Comparison of ENCODE assay signal across 19 cellular contexts in genomic region chr1:184639205-184639604, GRCh38.
DNase-seq lines count a peak whose midpoint lies in the region; ATAC-seq and TF ChIP-seq lines count a peak whose summit lies in the region.
"Had no signal": no experiment of that assay in that cellular context is flagged by ENCODE, and none has a peak within 500 bp of the region (broad histone marks: within the 10 kb centered on the region; RNA-seq: fewer than 3 reads in every experiment).

No MANE protein-coding gene starts in this region.

- H3K36me3 ChIP-seq in neuronal stem cell (replicated peaks in 1 of 2; ENCODE audit: control insufficient read depth in 2 of 2, insufficient read depth in 2 of 2, low read length in 2 of 2) (no peaks in the 10 kb centered on the region), tibial artery (no peaks in the 10 kb centered on the region), GM23338 (ENCODE audit: insufficient read depth) (no peaks in the 10 kb centered on the region)
- H3K36me3 ChIP-seq: BLaER1 treated with 17β-estradiol and CSF1 and Interleukin-3, amounts not matched to agents 10 nM and 100 nM had no signal

- H3K9ac ChIP-seq in neuronal stem cell (ENCODE audit: low read depth, low read length, poor library complexity): peak overlapping the region; percentile 3
- H3K9ac ChIP-seq: BLaER1 treated with 17β-estradiol and CSF1 and Interleukin-3, amounts not matched to agents 10 nM and 100 nM had no signal

- H3K27me3 ChIP-seq in neuronal stem cell (ENCODE audit: control insufficient read depth in 3 of 3, insufficient read depth in 3 of 3, low read depth in 1 of 3, low read length in 3 of 3) (no peaks in the 10 kb centered on the region), tibial artery (no peaks in the 10 kb centered on the region), GM23338 (ENCODE audit: insufficient read depth) (no peaks in the 10 kb centered on the region)
- H3K27me3 ChIP-seq: BLaER1 treated with 17β-estradiol and CSF1 and Interleukin-3, amounts not matched to agents 10 nM and 100 nM had no signal

- no peak overlapping the region for H2BK120ac ChIP-seq in neuronal stem cell (ENCODE audit: low read depth, low read length)

- peaks cover 10% of the 10 kb centered on the region for H3K27me3 Mint-ChIP-seq in GM23338 (ENCODE audit: insufficient read depth, low read depth, poor library complexity)

- H3K4ac ChIP-seq in neuronal stem cell (ENCODE audit: low read length): no peak overlapping the region

- H4K20me1 ChIP-seq in GM23338 (replicated peaks; ENCODE audit: insufficient read depth): no peaks in the 10 kb centered on the region
- H4K20me1 ChIP-seq: BLaER1 treated with 17β-estradiol and CSF1 and Interleukin-3, amounts not matched to agents 10 nM and 100 nM had no signal

- no peaks in the 10 kb centered on the region for H3K9me3 Mint-ChIP-seq in GM23338
- H3K9me3 Mint-ChIP-seq: CD4-positive, alpha-beta T cell; CD8-positive, alpha-beta T cell had no signal

- no peak overlapping the region for H3K4me3 ChIP-seq in neuronal stem cell (ENCODE audit: low read length in 2 of 2)
- no peak overlapping the region for H3K4me3 ChIP-seq in tibial artery
- H3K4me3 ChIP-seq in GM23338: no peak overlapping the region
- H3K4me3 ChIP-seq: BLaER1 treated with 17β-estradiol and CSF1 and Interleukin-3, amounts not matched to agents 10 nM and 100 nM; GM12878 had no signal

- H3K9me2 ChIP-seq in GM23338 (ENCODE audit: insufficient read depth): peaks cover 20% of the 10 kb centered on the region; the same call in 1 of the 2 replicates

- H3K4me2 ChIP-seq in neuronal stem cell (ENCODE audit: insufficient read depth, low read length, poor library complexity, severe bottlenecking): no peak overlapping the region
- H3K4me2 ChIP-seq in GM23338: no peak overlapping the region
- H3K4me2 ChIP-seq: BLaER1 treated with 17β-estradiol and CSF1 and Interleukin-3, amounts not matched to agents 10 nM and 100 nM had no signal

- H3K9me3 ChIP-seq in neuronal stem cell (replicated peaks in 1 of 2; ENCODE audit: control insufficient read depth in 2 of 2, insufficient read depth in 1 of 2, low read depth in 1 of 2, low read length in 2 of 2): peaks cover 4 to 5% of the 10 kb centered on the region in 2 donors
- H3K9me3 ChIP-seq in tibial artery: no peaks in the 10 kb centered on the region
- H3K9me3 ChIP-seq: Caco-2 had no signal

- DNase-seq in G401 (ENCODE audit: low spot score) (peak; percentile 30), NCI-H526 treated with DMSO at 0.1 percent for 48 hours (lab: John Stamatoyannopoulos, UW) (peak; percentile 49), neuronal stem cell (ENCODE audit: low spot score) (no peak), tibial artery (no peak), AG08396 (ENCODE audit: low spot score) (no peak), GM23338 (ENCODE audit: low spot score) (no peak)
- DNase-seq: 8988T; ACHN; AML-193; Caco-2; Calu3; CD4-positive, alpha-beta T cell; CD8-positive, alpha-beta T cell; DMS79 treated with DMSO at 0.1 percent for 48 hours; GDM1 had no signal

- H3K79me2 ChIP-seq in GM23338 (replicated peaks; ENCODE audit: insufficient read depth): no peaks in the 10 kb centered on the region

- no peak overlapping the region for H3K23ac ChIP-seq in neuronal stem cell (ENCODE audit: low read depth, low read length, poor library complexity)

- H3K4me1 ChIP-seq in neuronal stem cell (ENCODE audit: control insufficient read depth in 2 of 2, insufficient read depth in 1 of 2, low read depth in 1 of 2, low read length in 2 of 2): peaks cover 3 to 12% of the 10 kb centered on the region in 2 donors
- no peaks in the 10 kb centered on the region for H3K4me1 ChIP-seq in tibial artery
- H3K4me1 ChIP-seq in GM23338 (ENCODE audit: insufficient read depth): no peaks in the 10 kb centered on the region
- H3K4me1 ChIP-seq: BLaER1 treated with 17β-estradiol and CSF1 and Interleukin-3, amounts not matched to agents 10 nM and 100 nM; Caco-2 had no signal

- H3K14ac ChIP-seq in neuronal stem cell (ENCODE audit: low read length): no peak overlapping the region

- no peak overlapping the region for H3K4me3 Mint-ChIP-seq in GM23338
- H3K4me3 Mint-ChIP-seq: B cell; CD4-positive, alpha-beta T cell; CD8-positive, alpha-beta T cell had no signal

- WGBS in neuronal stem cell (ENCODE audit: extremely low coverage in 2 of 2, insufficient read length in 2 of 2, insufficient replicate concordance in 1 of 2), 2 donors: no CpG with 5 or more reads among the region's 2 CpGs

- no peak overlapping the region for H4K8ac ChIP-seq in neuronal stem cell (ENCODE audit: low read depth, low read length)

- TF ChIP-seq CTCF in tibial artery (IDR thresholded peaks at IDR 0.05) (no peak), GM23338 (conservative IDR thresholded peaks at IDR 0.05; ENCODE audit: low read depth in 2 of 2) (no peak)

- in situ Hi-C loops in G401 (cut with HindIII; ENCODE audit: low sequenced_read_pairs): no loop called here

- ATAC-seq in GM23338: no peak
- ATAC-seq: CD8-positive, alpha-beta T cell; GM12878 had no signal

- no peak overlapping the region for H2BK12ac ChIP-seq in neuronal stem cell (ENCODE audit: low read length)

- H2BK5ac ChIP-seq in neuronal stem cell (ENCODE audit: low read length): no peak overlapping the region

- no peak overlapping the region for H4K91ac ChIP-seq in neuronal stem cell (ENCODE audit: low read depth, low read length, poor library complexity)

- H2BK15ac ChIP-seq in neuronal stem cell (ENCODE audit: low read length): no peak overlapping the region

- peak overlapping the region; percentile 26 for H2AK5ac ChIP-seq in neuronal stem cell (ENCODE audit: low read depth, low read length)

- H3F3A ChIP-seq in GM23338 (replicated peaks; ENCODE audit: low read depth): no peaks in the 10 kb centered on the region

- H2AFZ ChIP-seq in neuronal stem cell (ENCODE audit: low read length): no peak overlapping the region
- no peak overlapping the region for H2AFZ ChIP-seq in GM23338

- no peaks in the 10 kb centered on the region for H3K36me3 Mint-ChIP-seq in GM23338 (ENCODE audit: low read depth)
- H3K36me3 Mint-ChIP-seq: CD8-positive, alpha-beta T cell had no signal

- H3K27ac Mint-ChIP-seq in GM23338: no peak overlapping the region
- H3K27ac Mint-ChIP-seq: B cell; CD4-positive, alpha-beta T cell; CD8-positive, alpha-beta T cell had no signal

- no peaks in the 10 kb centered on the region for H3K4me1 Mint-ChIP-seq in GM23338
- H3K4me1 Mint-ChIP-seq: B cell had no signal

- intact Hi-C loops in tibial artery (cut with DNase I; ENCODE audit: low total_unique reads): no loop called here

- H3K27ac ChIP-seq in neuronal stem cell (replicated peaks; ENCODE audit: low read length): no peak overlapping the region
- H3K27ac ChIP-seq in tibial artery: no peak overlapping the region
- H3K27ac ChIP-seq in GM23338 (ENCODE audit: low read depth): no peak overlapping the region
- H3K27ac ChIP-seq: BLaER1 treated with 17β-estradiol and CSF1 and Interleukin-3, amounts not matched to agents 10 nM and 100 nM; C4-2B had no signal

- H3K79me1 ChIP-seq in neuronal stem cell (ENCODE audit: low read depth, low read length): no peaks in the 10 kb centered on the region

- H3K18ac ChIP-seq in neuronal stem cell (ENCODE audit: low read length): peak overlapping the region; percentile 44

TF ChIP-seq in GM23338, 12 proteins besides CTCF, POLR2A, EP300 and RAD21:
- TF ChIP-seq JUNB (IDR thresholded peaks at IDR 0.05; ENCODE audit: unreplicated experiment): no peak
- no peak for TF ChIP-seq ZNF114 (CRISPR knock-in tag; IDR thresholded peaks at IDR 0.05)
- TF ChIP-seq ETS1 (IDR thresholded peaks at IDR 0.05): no peak
- TF ChIP-seq EZH2phosphoT487 (IDR thresholded peaks at IDR 0.05; ENCODE audit: unreplicated experiment): no peak
- TF ChIP-seq CREB1 (CRISPR knock-in tag; IDR thresholded peaks at IDR 0.05; ENCODE audit: low read depth): no peak
- TF ChIP-seq STAT1 (IDR thresholded peaks at IDR 0.05; ENCODE audit: unreplicated experiment): no peak
- TF ChIP-seq EZH2 (IDR thresholded peaks at IDR 0.05; ENCODE audit: low read depth, unreplicated experiment): no peak

Comparison
In these comparisons a context has a peak if more than half of its experiments do, and no peak if none do; other contexts are left out.
1. DNase-seq: peak in G401 (single experiment) and NCI-H526 treated with DMSO at 0.1 percent for 48 hours (single experiment); none in neuronal stem cell (single experiment), tibial artery (0 of 2), AG08396 (single experiment) and GM23338 (single experiment).